8 cellular contexts compared by ENCODE assay signal in the genomic region with DNA sequence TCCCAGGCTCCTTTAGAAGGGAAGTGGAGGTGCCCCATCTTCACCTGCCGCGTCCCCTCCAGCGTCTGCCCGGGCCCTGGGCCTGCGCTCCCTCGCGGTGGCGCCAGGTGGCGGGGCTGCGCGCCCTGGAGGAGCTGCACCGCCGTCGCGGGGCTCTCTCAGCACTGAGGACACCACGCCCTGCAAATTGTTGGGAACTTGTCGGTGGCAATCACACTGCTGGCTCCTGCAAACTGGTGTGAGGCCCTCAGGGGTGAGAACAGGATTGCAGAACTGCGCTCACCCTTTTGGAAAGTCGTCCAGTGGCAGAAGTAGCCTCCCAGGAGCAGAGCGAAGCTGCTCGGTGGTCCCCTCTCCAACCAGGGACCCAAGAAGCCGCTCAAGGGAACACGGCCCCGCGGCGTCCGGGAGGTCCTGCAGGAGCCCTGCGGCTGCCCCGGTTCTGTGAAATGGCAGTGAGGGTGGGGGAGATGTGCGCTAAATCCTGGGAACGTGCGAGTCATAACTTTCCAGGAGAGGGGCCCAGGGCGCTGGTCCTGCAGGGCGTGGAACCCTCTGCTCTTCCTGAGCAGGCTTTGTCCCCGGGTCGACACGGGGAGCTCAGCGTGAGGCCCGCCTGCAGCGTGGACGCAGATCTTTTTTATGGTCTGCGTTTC. TPM values are rescaled to one million over a fixed set of nuclear protein-coding genes. Genes with fewer than 3 reads are reported as not detected.
DNase-seq lines count a peak whose midpoint lies in the region; ATAC-seq lines count a peak whose summit lies in the region.

No MANE protein-coding gene starts in this region.

- H3K27ac Mint-ChIP-seq in T-cell: no peak overlapping the region

- peak; percentile 60 for ATAC-seq in GM21717 (IDR thresholded peaks at IDR 0.05; ENCODE audit: unreplicated experiment)
- peak; percentile 85 to 95 (median 92) for ATAC-seq in T-cell (replicated peaks in 1 of 4)
- peak; percentile 94 for ATAC-seq in sciatic nerve

- in situ Hi-C loops in KBM-7 (cut with MboI; ENCODE audit: low pct_unique_long_range_greater_than_20kb, low sequenced_read_pairs): no loop called here

- DNase-seq in GF-D8 (lab: John Stamatoyannopoulos, UW) (peak; percentile 63), KBM-7 (peak; percentile 89), T-cell (peak; percentile 14 to 66 (median 46)), hippocampal formation (lab: John Stamatoyannopoulos, UW) (peak; percentile 21 to 26), sciatic nerve (ENCODE audit: low spot score) (peak; percentile 85), putamen (ENCODE audit: low spot score) (no peak)

- CTCF ChIA-PET in T-cell (lab: Charles Lee): interaction anchor here (0.9 to 3.5 kb wide), 4 partner anchors 13 to 90 kb away, joined by 3 to 30 read pairs (median 4); no protein-coding TSS in a partner anchor

- no peaks in the 10 kb centered on the region for H3K9me3 Mint-ChIP-seq in T-cell

- no peaks in the 10 kb centered on the region for H3K36me3 Mint-ChIP-seq in T-cell

- peaks cover 6 to 27% (median 19%) of the 10 kb centered on the region in 3 donors for H3K4me1 Mint-ChIP-seq in T-cell

- peak overlapping the region; percentile 46 for H3K27ac ChIP-seq in angular gyrus (ENCODE audit: low read depth, low read length)

- H3K4me3 Mint-ChIP-seq in T-cell: peak overlapping the region; percentile 57 to 80 (median 72)

- POLR2A ChIA-PET in T-cell (lab: Charles Lee): no interaction called here

- intact Hi-C loops in sciatic nerve (cut with DNase I): loop anchor here (5.0 kb wide), 1 partner anchor 89 kb away; no protein-coding TSS in a partner anchor

- H3K27me3 Mint-ChIP-seq in T-cell: peaks cover 64 to 72% of the 10 kb centered on the region in 2 donors

RNA-seq across cellular contexts. Expression of gene LRRK1, which starts 1.0 kb away (rescaled TPM):
- total RNA-seq in T-cell (1 to 10 TPM; 1.1 to 2.0 (median 1.7) TPM), sciatic nerve (24.9 TPM)

RNA-seq across cellular contexts. Expression of gene ALDH1A3, which starts 38.5 kb away (rescaled TPM):
- total RNA-seq in T-cell (1 to 10 TPM in 1 of 5 donors, under 1 TPM in 2, not detected in 2; 0.26 to 1.2 (median 0.38) TPM), sciatic nerve (48.3 TPM)

Comparison
In these comparisons a context has a peak if more than half of its experiments do, and no peak if none do; other contexts are left out.
1. RNA of gene ALDH1A3, which starts 38.5 kb away (total RNA-seq): 48.3 TPM in sciatic nerve (single experiment); 0.26 to 1.2 TPM in T-cell; every median in the first group is over 10 times any median in the second.
2. Peak in every context shown above with its lines, with median percentiles within 50 percentile points of each other: ATAC-seq.